In the genomic region with DNA sequence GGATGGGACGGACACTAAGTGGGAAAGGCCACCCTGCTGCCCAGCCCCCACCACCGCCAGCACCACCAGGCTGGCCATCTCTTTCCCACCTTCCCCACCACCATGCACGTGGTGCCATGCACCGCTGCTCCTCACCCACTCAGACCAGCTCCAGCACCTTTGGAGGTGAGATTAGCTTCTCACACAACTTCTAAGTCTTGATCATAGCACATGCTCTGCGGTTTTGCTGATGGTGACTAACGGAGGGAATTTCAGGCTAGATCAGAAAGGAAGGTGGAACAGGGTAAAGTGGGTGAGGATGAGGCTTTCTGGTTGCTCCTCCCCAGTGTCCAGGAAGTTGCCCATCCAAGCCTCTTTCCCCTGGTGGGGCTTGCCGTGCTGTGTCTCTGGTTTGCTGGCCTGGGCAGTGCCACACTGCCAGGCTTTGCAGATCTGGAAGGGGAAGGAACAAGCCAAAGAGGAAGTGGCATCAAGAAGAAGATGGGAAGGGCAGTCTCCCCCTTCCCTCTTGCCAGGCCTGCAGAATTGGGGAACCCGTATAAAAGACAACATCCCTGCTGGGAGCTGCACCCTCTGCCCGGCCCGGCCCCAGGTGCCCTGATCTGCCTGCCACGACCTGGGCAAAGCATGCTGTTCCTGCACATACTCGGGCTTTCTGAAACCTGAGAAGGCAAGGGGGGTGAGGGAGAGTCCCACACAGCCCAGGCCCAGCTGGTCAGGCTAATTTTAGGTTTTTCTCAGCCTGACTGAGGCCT, we compare ENCODE assay signal across 8 cellular contexts. TPM values are rescaled to one million over a fixed set of nuclear protein-coding genes. Genes with fewer than 3 reads are reported as not detected.
DNase-seq lines count a peak whose midpoint lies in the region; ATAC-seq and TF ChIP-seq lines count a peak whose summit lies in the region.

No MANE protein-coding gene starts in this region.

- peaks cover 82% of the 10 kb centered on the region for H3K4me1 Mint-ChIP-seq in activated CD8-positive, alpha-beta T cell treated with anti-CD3 and anti-CD28 coated beads, Interleukin-2, amount 10 ng/mL, durations not matched to agents 7 days and 5 days (ENCODE audit: low read depth)

- POLR2A ChIA-PET in activated CD8-positive, alpha-beta T cell treated with anti-CD3 and anti-CD28 coated beads, Interleukin-2, amount 10 ng/mL, durations not matched to agents 7 days and 5 days (lab: Charles Lee) = interaction anchor here (0.6 to 5.0 kb wide), 5 partner anchors 8 to 144 kb away, joined by 3 to 19 read pairs (median 4); partner anchors contain the start of gene CAB39

- peaks cover 1% of the 10 kb centered on the region for H3K36me3 Mint-ChIP-seq in activated CD8-positive, alpha-beta T cell treated with anti-CD3 and anti-CD28 coated beads, Interleukin-2, amount 10 ng/mL, durations not matched to agents 7 days and 5 days (ENCODE audit: low read depth)

- no peaks in the 10 kb centered on the region for H3K9me3 ChIP-seq in uterus

- H3K27ac ChIP-seq in layer of hippocampus (ENCODE audit: low read depth, low read length) = peak overlapping the region; percentile 14
- H3K27ac ChIP-seq in uterus = no peak overlapping the region

- intact Hi-C loops in uterus (cut with DNase I; ENCODE audit: low total_unique reads) = no loop called here

- H3K27me3 ChIP-seq in layer of hippocampus (ENCODE audit: control insufficient read depth, insufficient read depth, low read length) (no peaks in the 10 kb centered on the region), uterus (no peaks in the 10 kb centered on the region)

- H3K4me1 ChIP-seq in uterus = no peaks in the 10 kb centered on the region

- no peaks in the 10 kb centered on the region for H3K27me3 Mint-ChIP-seq in activated CD8-positive, alpha-beta T cell treated with anti-CD3 and anti-CD28 coated beads, Interleukin-2, amount 10 ng/mL, durations not matched to agents 7 days and 5 days (ENCODE audit: low read depth)

- peak overlapping the region; percentile 2 for H3K4me3 Mint-ChIP-seq in activated CD8-positive, alpha-beta T cell treated with anti-CD3 and anti-CD28 coated beads, Interleukin-2, amount 10 ng/mL, durations not matched to agents 7 days and 5 days

- no peak for TF ChIP-seq CTCF in uterus (IDR thresholded peaks at IDR 0.05)

- no peak for TF ChIP-seq POLR2A in uterus (IDR thresholded peaks at IDR 0.05)

- ATAC-seq in GM18502 (IDR thresholded peaks at IDR 0.05; ENCODE audit: poor library complexity, unreplicated experiment) (peak; percentile 64), GM21515 (IDR thresholded peaks at IDR 0.05; ENCODE audit: unreplicated experiment) (peak; percentile 49)
- ATAC-seq in activated CD8-positive, alpha-beta T cell treated with anti-CD3 and anti-CD28 coated beads, Interleukin-2, amount 10 ng/mL, durations not matched to agents 7 days and 5 days = peak; percentile 23

- peak; percentile 85 for DNase-seq in HK-2 (ENCODE audit: unreplicated experiment)
- DNase-seq in activated CD8-positive, alpha-beta T cell treated with anti-CD3 and anti-CD28 coated beads, Interleukin-2, amount 10 ng/mL, durations not matched to agents 7 days and 5 days = no peak
- DNase-seq in uterus = no peak
- DNase-seq in retina = no peak
- no peak for DNase-seq in foreskin melanocyte

- no peaks in the 10 kb centered on the region for H3K36me3 ChIP-seq in uterus

- H3K27ac Mint-ChIP-seq in activated CD8-positive, alpha-beta T cell treated with anti-CD3 and anti-CD28 coated beads, Interleukin-2, amount 10 ng/mL, durations not matched to agents 7 days and 5 days = peak overlapping the region; percentile 87

- CTCF ChIA-PET in activated CD8-positive, alpha-beta T cell treated with anti-CD3 and anti-CD28 coated beads, Interleukin-2, amount 10 ng/mL, durations not matched to agents 7 days and 5 days (lab: Charles Lee) = interaction anchor here (0.6 to 3.2 kb wide), 10 partner anchors 9 to 130 kb away, joined by 3 to 13 read pairs (median 5); partner anchors contain the start of gene CAB39

- no peaks in the 10 kb centered on the region for H3K9me3 Mint-ChIP-seq in activated CD8-positive, alpha-beta T cell treated with anti-CD3 and anti-CD28 coated beads, Interleukin-2, amount 10 ng/mL, durations not matched to agents 7 days and 5 days (ENCODE audit: insufficient read depth)

- no peak overlapping the region for H3K4me3 ChIP-seq in uterus

RNA-seq across cellular contexts. Expression of gene CAB39, which starts 44.3 kb away (rescaled TPM):
- 100 to 1,000 TPM; 175 to 178 TPM for total RNA-seq in activated CD8-positive, alpha-beta T cell treated with anti-CD3 and anti-CD28 coated beads, Interleukin-2, amount 10 ng/mL, durations not matched to agents 7 days and 5 days
- 100 to 1,000 TPM in 1 of 4 donors, 10 to 100 TPM in 3; 33.6 to 121 (median 78.0) TPM for total RNA-seq in uterus
